Comparison of ENCODE assay signal across 1 cellular context in the genomic region with DNA sequence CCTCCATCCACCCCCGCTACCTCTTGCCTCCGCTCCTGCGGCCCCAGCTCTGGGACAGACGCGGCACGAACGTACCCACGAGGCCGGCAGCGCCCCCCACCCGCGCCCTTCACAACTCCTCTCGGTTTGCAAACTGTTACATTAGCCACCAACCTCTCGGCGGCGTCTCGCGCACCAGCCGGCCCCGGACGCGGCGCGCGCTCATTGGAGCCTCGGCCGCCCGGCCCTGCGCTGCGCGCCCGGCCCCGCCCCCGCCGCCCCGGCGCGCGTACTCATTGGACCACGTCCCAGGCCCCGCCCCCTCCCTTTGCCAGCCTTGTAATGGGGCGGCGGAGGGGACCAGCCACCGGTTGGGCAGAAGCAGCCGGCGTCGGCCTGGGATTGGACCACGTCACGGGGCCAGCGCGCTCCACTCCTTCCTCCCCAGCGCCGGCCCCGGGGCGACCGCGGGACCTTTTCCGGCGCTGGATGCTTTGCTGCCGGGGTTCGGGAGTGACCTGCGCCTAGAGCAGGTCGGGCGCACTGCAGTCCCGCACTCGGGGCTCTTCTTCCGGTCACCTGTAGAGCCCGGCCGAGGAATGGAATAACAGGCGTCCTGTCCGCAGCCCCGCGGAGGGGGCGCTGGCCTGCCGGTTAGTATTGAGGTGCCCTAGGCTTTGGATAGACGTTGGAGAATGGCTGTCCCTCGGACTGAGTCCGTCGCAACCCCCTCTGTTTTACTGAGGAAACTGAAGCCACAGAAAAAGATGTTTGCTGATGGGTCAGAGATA.
TF ChIP-seq lines count a peak whose summit lies in the region.

Gene HYOU1 (minus strand): TSS at position 206 of the 770 bp plus-strand sequence. CDS start 1,045 bp downstream, outside the sequence.

TF ChIP-seq in GM23338, 12 proteins besides CTCF, POLR2A, EP300 and RAD21 (continued from another document):
- no peak for TF ChIP-seq ZNF462 (CRISPR knock-in tag; IDR thresholded peaks at IDR 0.05)
- no peak for TF ChIP-seq STAT1 (IDR thresholded peaks at IDR 0.05; ENCODE audit: unreplicated experiment)
- no peak for TF ChIP-seq EZH2 (IDR thresholded peaks at IDR 0.05; ENCODE audit: low read depth, unreplicated experiment)
- TF ChIP-seq NANOG (IDR thresholded peaks at IDR 0.05; ENCODE audit: borderline replicate concordance), result no peak
- no peak for TF ChIP-seq ZNF331 (CRISPR knock-in tag; IDR thresholded peaks at IDR 0.05; ENCODE audit: low read depth)
- no peak for TF ChIP-seq EZH2phosphoT487 (IDR thresholded peaks at IDR 0.05; ENCODE audit: unreplicated experiment)
- TF ChIP-seq, protein P1, sequence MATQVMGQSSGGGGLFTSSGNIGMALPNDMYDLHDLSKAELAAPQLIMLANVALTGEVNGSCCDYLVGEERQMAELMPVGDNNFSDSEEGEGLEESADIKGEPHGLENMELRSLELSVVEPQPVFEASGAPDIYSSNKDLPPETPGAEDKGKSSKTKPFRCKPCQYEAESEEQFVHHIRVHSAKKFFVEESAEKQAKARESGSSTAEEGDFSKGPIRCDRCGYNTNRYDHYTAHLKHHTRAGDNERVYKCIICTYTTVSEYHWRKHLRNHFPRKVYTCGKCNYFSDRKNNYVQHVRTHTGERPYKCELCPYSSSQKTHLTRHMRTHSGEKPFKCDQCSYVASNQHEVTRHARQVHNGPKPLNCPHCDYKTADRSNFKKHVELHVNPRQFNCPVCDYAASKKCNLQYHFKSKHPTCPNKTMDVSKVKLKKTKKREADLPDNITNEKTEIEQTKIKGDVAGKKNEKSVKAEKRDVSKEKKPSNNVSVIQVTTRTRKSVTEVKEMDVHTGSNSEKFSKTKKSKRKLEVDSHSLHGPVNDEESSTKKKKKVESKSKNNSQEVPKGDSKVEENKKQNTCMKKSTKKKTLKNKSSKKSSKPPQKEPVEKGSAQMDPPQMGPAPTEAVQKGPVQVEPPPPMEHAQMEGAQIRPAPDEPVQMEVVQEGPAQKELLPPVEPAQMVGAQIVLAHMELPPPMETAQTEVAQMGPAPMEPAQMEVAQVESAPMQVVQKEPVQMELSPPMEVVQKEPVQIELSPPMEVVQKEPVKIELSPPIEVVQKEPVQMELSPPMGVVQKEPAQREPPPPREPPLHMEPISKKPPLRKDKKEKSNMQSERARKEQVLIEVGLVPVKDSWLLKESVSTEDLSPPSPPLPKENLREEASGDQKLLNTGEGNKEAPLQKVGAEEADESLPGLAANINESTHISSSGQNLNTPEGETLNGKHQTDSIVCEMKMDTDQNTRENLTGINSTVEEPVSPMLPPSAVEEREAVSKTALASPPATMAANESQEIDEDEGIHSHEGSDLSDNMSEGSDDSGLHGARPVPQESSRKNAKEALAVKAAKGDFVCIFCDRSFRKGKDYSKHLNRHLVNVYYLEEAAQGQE (IDR thresholded peaks at IDR 0.05; ENCODE audit: unreplicated experiment), result no peak
